In genomic region chr1:110350360-110350759, GRCh38 we compare ENCODE assay signal across 19 cellular contexts. TPM values are rescaled to one million over a fixed set of nuclear protein-coding genes. Genes with fewer than 3 reads are reported as not detected.
DNase-seq lines count a peak whose midpoint lies in the region; ATAC-seq, FAIRE-seq and TF ChIP-seq lines count a peak whose summit lies in the region.
"Had no signal": no experiment of that assay in that cellular context is flagged by ENCODE, and none has a peak within 500 bp of the region (broad histone marks: within the 10 kb centered on the region; RNA-seq: fewer than 3 reads in every experiment).

No MANE protein-coding gene starts in this region.

- H3K27ac ChIP-seq in BLaER1 treated with 17β-estradiol and CSF1 and Interleukin-3, amounts not matched to agents 10 nM and 100 nM: no peak overlapping the region
- H3K27ac ChIP-seq in DOHH2 (ENCODE audit: low read depth, low read length): no peak overlapping the region
- H3K27ac ChIP-seq: ascending aorta, foreskin keratinocyte, pancreas had no signal

- peak overlapping the region; percentile 55 for H3K27ac Mint-ChIP-seq in T-helper 2 cell treated with Interferon-gamma antibody and Interleukin-4, amounts not matched to agents 5 μg/mL and 100 μg/mL, for 36 hours
- H3K27ac Mint-ChIP-seq in natural killer cell: peak overlapping the region; percentile 0 to 34

- H3K36me3 ChIP-seq in BLaER1 treated with 17β-estradiol and CSF1 and Interleukin-3, amounts not matched to agents 10 nM and 100 nM: peaks cover 29 to 100% (median 83%) of the 10 kb centered on the region in 11 experiments; a peak in 21 of 22 replicates
- H3K36me3 ChIP-seq in DOHH2 (ENCODE audit: control insufficient read depth, low read length): peaks cover 91% of the 10 kb centered on the region
- H3K36me3 ChIP-seq: pancreas had no signal

- no peak for ATAC-seq in natural killer cell
- ATAC-seq in GM19467 (IDR thresholded peaks at IDR 0.05; ENCODE audit: unreplicated experiment): no peak
- ATAC-seq: foreskin keratinocyte, pancreas had no signal

- DNase-seq in T-helper 2 cell treated with Interferon-gamma antibody and Interleukin-4, amounts not matched to agents 5 μg/mL and 100 μg/mL, for 36 hours (ENCODE audit: low spot score): no peak
- DNase-seq in natural killer cell (no peak), urothelium cell line (ENCODE audit: low spot score) (no peak)
- no peak for DNase-seq in stimulated activated CD4-positive, alpha-beta T cell treated with anti-CD3 and anti-CD28 coated beads, Interleukin-4, amount 100 ng/mL, for 4 hours
- DNase-seq: activated gamma-delta T cell; foreskin keratinocyte; H9; KG1; NCI-H1105; NCI-H82; pancreas; stimulated activated CD4-positive, alpha-beta T cell treated with anti-CD3 and anti-CD28 coated beads, Interleukin-4, amount 100 ng/mL, for 24 hours; stimulated activated CD8-positive, alpha-beta memory T cell treated with anti-CD3 and anti-CD28 coated beads, Interleukin-4, amount 100 ng/mL, for 48 hours had no signal

- H3F3A ChIP-seq in DOHH2 (ENCODE audit: control insufficient read depth, insufficient read depth): no peaks in the 10 kb centered on the region

- no peak for TF ChIP-seq CTCF in DOHH2 (IDR thresholded peaks at IDR 0.05; ENCODE audit: low read depth, low read length, poor library complexity, severe bottlenecking)
- no peak for TF ChIP-seq CTCF in natural killer cell (IDR thresholded peaks at IDR 0.05)

- H4K20me1 ChIP-seq in BLaER1 treated with 17β-estradiol and CSF1 and Interleukin-3, amounts not matched to agents 10 nM and 100 nM: peaks cover 52 to 100% (median 99%) of the 10 kb centered on the region in 11 experiments; a peak in 21 of 22 replicates
- peaks cover 34% of the 10 kb centered on the region for H4K20me1 ChIP-seq in DOHH2 (ENCODE audit: control insufficient read depth, insufficient read depth, low read depth, low read length)

- no peaks in the 10 kb centered on the region for H3K9me3 ChIP-seq in BLaER1 treated with 17β-estradiol and CSF1 and Interleukin-3, amounts not matched to agents 10 nM and 100 nM (replicated peaks in 1 of 11)
- H3K9me3 ChIP-seq in DOHH2 (ENCODE audit: control insufficient read depth, insufficient read depth, low read length): no peaks in the 10 kb centered on the region
- H3K9me3 ChIP-seq: ascending aorta, pancreas had no signal

- intact Hi-C loops in natural killer cell (cut with micrococcal nuclease): no loop called here

- no peaks in the 10 kb centered on the region for H3K27me3 ChIP-seq in BLaER1 treated with 17β-estradiol and CSF1 and Interleukin-3, amounts not matched to agents 10 nM and 100 nM
- H3K27me3 ChIP-seq in DOHH2 (ENCODE audit: control insufficient read depth, low read length): no peaks in the 10 kb centered on the region
- H3K27me3 ChIP-seq: ascending aorta, foreskin keratinocyte, pancreas had no signal

- no peaks in the 10 kb centered on the region for H3K9me3 Mint-ChIP-seq in T-helper 2 cell treated with Interferon-gamma antibody and Interleukin-4, amounts not matched to agents 5 μg/mL and 100 μg/mL, for 36 hours
- H3K9me3 Mint-ChIP-seq in natural killer cell: no peaks in the 10 kb centered on the region
- H3K9me3 Mint-ChIP-seq: H9 had no signal

- peak overlapping the region; percentile 13 to 62 (median 31); a peak in 21 of 22 replicates for H3K4me2 ChIP-seq in BLaER1 treated with 17β-estradiol and CSF1 and Interleukin-3, amounts not matched to agents 10 nM and 100 nM
- H3K4me2 ChIP-seq in DOHH2 (ENCODE audit: low read length): peak overlapping the region; percentile 74

- H3K4me1 ChIP-seq in BLaER1 treated with 17β-estradiol and CSF1 and Interleukin-3, amounts not matched to agents 10 nM and 100 nM: peaks cover 45 to 59% (median 53%) of the 10 kb centered on the region in 10 experiments
- H3K4me1 ChIP-seq in DOHH2 (ENCODE audit: control insufficient read depth, low read length): peaks cover 80% of the 10 kb centered on the region

- peak overlapping the region; percentile 32 for H3K4me3 Mint-ChIP-seq in T-helper 2 cell treated with Interferon-gamma antibody and Interleukin-4, amounts not matched to agents 5 μg/mL and 100 μg/mL, for 36 hours
- no peak overlapping the region for H3K4me3 Mint-ChIP-seq in natural killer cell
- H3K4me3 Mint-ChIP-seq: H9 had no signal

- peaks cover 47% of the 10 kb centered on the region for H3K36me3 Mint-ChIP-seq in T-helper 2 cell treated with Interferon-gamma antibody and Interleukin-4, amounts not matched to agents 5 μg/mL and 100 μg/mL, for 36 hours (ENCODE audit: low read depth)
- H3K36me3 Mint-ChIP-seq in natural killer cell: peaks cover 10% of the 10 kb centered on the region

- no peaks in the 10 kb centered on the region for H3K27me3 Mint-ChIP-seq in T-helper 2 cell treated with Interferon-gamma antibody and Interleukin-4, amounts not matched to agents 5 μg/mL and 100 μg/mL, for 36 hours (ENCODE audit: low read depth)
- H3K27me3 Mint-ChIP-seq in natural killer cell (ENCODE audit: low read depth in 2 of 2): no peaks in the 10 kb centered on the region

- H3K4me3 ChIP-seq in BLaER1 treated with 17β-estradiol and CSF1 and Interleukin-3, amounts not matched to agents 10 nM and 100 nM: no peak overlapping the region
- peak overlapping the region; percentile 36 for H3K4me3 ChIP-seq in DOHH2 (ENCODE audit: low read length)
- H3K4me3 ChIP-seq: ascending aorta, pancreas had no signal

- H3K9me2 ChIP-seq in DOHH2 (replicated peaks; ENCODE audit: control insufficient read depth, low read length): no peaks in the 10 kb centered on the region

- H3K79me2 ChIP-seq in DOHH2 (ENCODE audit: control insufficient read depth, low read length): peaks cover 100% of the 10 kb centered on the region

- no peak for FAIRE-seq in urothelium cell line (lab: Jason Lieb, UNC)
- FAIRE-seq: colon, pancreas had no signal

- no peak overlapping the region for H3K9ac ChIP-seq in BLaER1 treated with 17β-estradiol and CSF1 and Interleukin-3, amounts not matched to agents 10 nM and 100 nM

- H3K4me1 Mint-ChIP-seq in T-helper 2 cell treated with Interferon-gamma antibody and Interleukin-4, amounts not matched to agents 5 μg/mL and 100 μg/mL, for 36 hours (ENCODE audit: low read depth): peaks cover 51% of the 10 kb centered on the region
- H3K4me1 Mint-ChIP-seq in natural killer cell: peaks cover 64 to 72% of the 10 kb centered on the region in 2 donors

RNA-seq across cellular contexts. Expression of gene RBM15, which starts 11.2 kb away (rescaled TPM):
- 100 to 1,000 TPM in 1 of 3 donors, 10 to 100 TPM in 2; 81.8 to 109 (median 87.0) TPM for total RNA-seq in natural killer cell

RNA-seq across cellular contexts. Expression of gene SLC16A4, which starts 40.5 kb away (rescaled TPM):
- under 1 TPM; 0.30 to 0.40 (median 0.34) TPM for total RNA-seq in natural killer cell
- total RNA-seq: mononuclear cell had no signal

RNA-seq across cellular contexts. Expression of gene LAMTOR5, which starts 57.1 kb away (rescaled TPM):
- 100 to 1,000 TPM in 1 of 3 donors, 10 to 100 TPM in 2; 86.1 to 102 (median 90.4) TPM for total RNA-seq in natural killer cell
